In genomic region chr3:67384790-67385397, GRCh38 we compare ENCODE assay signal across 8 cellular contexts.
A peak's percentile ranks its signal among the peaks of the same experiment; 100 is the strongest.
DNase-seq lines count a peak whose midpoint lies in the region; ATAC-seq and TF ChIP-seq lines count a peak whose summit lies in the region.

No MANE protein-coding gene starts in this region.

- DNase-seq in activated effector memory CD4-positive, alpha-beta T cell treated with anti-CD3 and anti-CD28 coated beads, Interleukin-2, amount 50 U/mL, for 16 hours, result peak; percentile 71
- no peak for DNase-seq in activated effector memory CD4-positive, alpha-beta T cell treated with Interleukin-2 at 50 U/mL for 16 hours
- DNase-seq in NCI-H146 (lab: John Stamatoyannopoulos, UW) (peak; percentile 36), fibroblast of mammary gland (ENCODE audit: low read depth) (peak; percentile 63), psoas muscle (no peak), DMS153 treated with DMSO at 0.1 percent for 48 hours (lab: John Stamatoyannopoulos, UW; ENCODE audit: unreplicated experiment) (no peak)
- peak; percentile 23 for DNase-seq in activated CD4-positive, alpha-beta T cell treated with anti-CD3 and anti-CD28 coated beads, Interleukin-2, amount 50 U/mL, for 1 hour

- no peaks in the 10 kb centered on the region for H3K27me3 ChIP-seq in psoas muscle (ENCODE audit: insufficient read depth in 3 of 3, low read length in 2 of 3)

- TF ChIP-seq CTCF in fibroblast of mammary gland (conservative IDR thresholded peaks at IDR 0.05; ENCODE audit: control insufficient read depth, insufficient read depth, low read depth, low read length), result peak; percentile 66
- peak; percentile 29 for TF ChIP-seq CTCF in psoas muscle (IDR thresholded peaks at IDR 0.05)

- ATAC-seq in psoas muscle, result peak in 3 of 4 donors; percentile 65 to 76 (median 70)
- no peak for ATAC-seq in GM21515 (IDR thresholded peaks at IDR 0.05; ENCODE audit: unreplicated experiment)

- H3K4me1 ChIP-seq in psoas muscle, result peaks cover 10% of the 10 kb centered on the region

- intact Hi-C loops in psoas muscle (cut with DNase I), result loop anchor here (5.0 to 10.0 kb wide), 2 partner anchors 400 to 1492 kb away; no protein-coding TSS in a partner anchor

- H3K4me3 ChIP-seq in fibroblast of mammary gland (ENCODE audit: control insufficient read depth, low read depth, low read length), result no peak overlapping the region
- H3K4me3 ChIP-seq in psoas muscle, result no peak overlapping the region

- 78 to 84% (median 83%) methylated on average over 10 of the region's 10 CpGs for WGBS in psoas muscle, 3 donors

- H3K9me3 ChIP-seq in psoas muscle, result no peaks in the 10 kb centered on the region

- H3K27ac ChIP-seq in psoas muscle, result no peak overlapping the region

- H3K36me3 ChIP-seq in psoas muscle (ENCODE audit: insufficient read depth in 1 of 2, low read depth in 1 of 2), result no peaks in the 10 kb centered on the region

Comparison
In these comparisons a context has a peak if more than half of its experiments do, and no peak if none do; other contexts are left out.
1. DNase-seq: peak in activated effector memory CD4-positive, alpha-beta T cell treated with anti-CD3 and anti-CD28 coated beads, Interleukin-2, amount 50 U/mL, for 16 hours (single experiment), NCI-H146 (single experiment), activated CD4-positive, alpha-beta T cell treated with anti-CD3 and anti-CD28 coated beads, Interleukin-2, amount 50 U/mL, for 1 hour (single experiment) and fibroblast of mammary gland (single experiment); none in activated effector memory CD4-positive, alpha-beta T cell treated with Interleukin-2 at 50 U/mL for 16 hours (single experiment), psoas muscle (0 of 2) and DMS153 treated with DMSO at 0.1 percent for 48 hours (single experiment).